1 cellular context compared by ENCODE assay signal in genomic region chr7:50558380-50559051, GRCh38.
A peak's percentile ranks its signal among the peaks of the same experiment; 100 is the strongest.
TF ChIP-seq lines count a peak whose summit lies in the region.

No MANE protein-coding gene starts in this region.

TF ChIP-seq in K562, 482 proteins besides CTCF, POLR2A, EP300 and RAD21 (continued from another document and continues in another):
- no peak for TF ChIP-seq RERE (CRISPR knock-in tag; IDR thresholded peaks at IDR 0.05; ENCODE audit: borderline replicate concordance)
- no peak for TF ChIP-seq IRF1 (CRISPR knock-in tag; IDR thresholded peaks at IDR 0.05; ENCODE audit: borderline replicate concordance)
- no peak for TF ChIP-seq XRCC4 (IDR thresholded peaks at IDR 0.05; ENCODE audit: extremely low read depth, insufficient read depth, insufficient read length)
- TF ChIP-seq ATF7 (IDR thresholded peaks at IDR 0.05), result peak; percentile 53; the same call in 1 of the 2 replicates
- TF ChIP-seq RBM39 (optimal IDR thresholded peaks at IDR 0.05; ENCODE audit: low read depth, low read length), result no peak
- 0 out of 2 replicates have a peak, but pooled peaks have one; percentile 44 for TF ChIP-seq SMAD3 (CRISPR knock-in tag; conservative IDR thresholded peaks at IDR 0.05)
- no peak for TF ChIP-seq NUFIP1 (IDR thresholded peaks at IDR 0.05; ENCODE audit: partially characterized antibody)
- no peak for TF ChIP-seq LARP7 (IDR thresholded peaks at IDR 0.05)
- TF ChIP-seq, protein P1, sequence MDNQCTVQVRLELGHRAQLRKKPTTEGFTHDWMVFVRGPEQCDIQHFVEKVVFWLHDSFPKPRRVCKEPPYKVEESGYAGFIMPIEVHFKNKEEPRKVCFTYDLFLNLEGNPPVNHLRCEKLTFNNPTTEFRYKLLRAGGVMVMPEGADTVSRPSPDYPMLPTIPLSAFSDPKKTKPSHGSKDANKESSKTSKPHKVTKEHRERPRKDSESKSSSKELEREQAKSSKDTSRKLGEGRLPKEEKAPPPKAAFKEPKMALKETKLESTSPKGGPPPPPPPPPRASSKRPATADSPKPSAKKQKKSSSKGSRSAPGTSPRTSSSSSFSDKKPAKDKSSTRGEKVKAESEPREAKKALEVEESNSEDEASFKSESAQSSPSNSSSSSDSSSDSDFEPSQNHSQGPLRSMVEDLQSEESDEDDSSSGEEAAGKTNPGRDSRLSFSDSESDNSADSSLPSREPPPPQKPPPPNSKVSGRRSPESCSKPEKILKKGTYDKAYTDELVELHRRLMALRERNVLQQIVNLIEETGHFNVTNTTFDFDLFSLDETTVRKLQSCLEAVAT (IDR thresholded peaks at IDR 0.05), result peak in 1 of 2 experiments; percentile 86; a peak in 2 of 4 replicates
- TF ChIP-seq, protein P2, sequence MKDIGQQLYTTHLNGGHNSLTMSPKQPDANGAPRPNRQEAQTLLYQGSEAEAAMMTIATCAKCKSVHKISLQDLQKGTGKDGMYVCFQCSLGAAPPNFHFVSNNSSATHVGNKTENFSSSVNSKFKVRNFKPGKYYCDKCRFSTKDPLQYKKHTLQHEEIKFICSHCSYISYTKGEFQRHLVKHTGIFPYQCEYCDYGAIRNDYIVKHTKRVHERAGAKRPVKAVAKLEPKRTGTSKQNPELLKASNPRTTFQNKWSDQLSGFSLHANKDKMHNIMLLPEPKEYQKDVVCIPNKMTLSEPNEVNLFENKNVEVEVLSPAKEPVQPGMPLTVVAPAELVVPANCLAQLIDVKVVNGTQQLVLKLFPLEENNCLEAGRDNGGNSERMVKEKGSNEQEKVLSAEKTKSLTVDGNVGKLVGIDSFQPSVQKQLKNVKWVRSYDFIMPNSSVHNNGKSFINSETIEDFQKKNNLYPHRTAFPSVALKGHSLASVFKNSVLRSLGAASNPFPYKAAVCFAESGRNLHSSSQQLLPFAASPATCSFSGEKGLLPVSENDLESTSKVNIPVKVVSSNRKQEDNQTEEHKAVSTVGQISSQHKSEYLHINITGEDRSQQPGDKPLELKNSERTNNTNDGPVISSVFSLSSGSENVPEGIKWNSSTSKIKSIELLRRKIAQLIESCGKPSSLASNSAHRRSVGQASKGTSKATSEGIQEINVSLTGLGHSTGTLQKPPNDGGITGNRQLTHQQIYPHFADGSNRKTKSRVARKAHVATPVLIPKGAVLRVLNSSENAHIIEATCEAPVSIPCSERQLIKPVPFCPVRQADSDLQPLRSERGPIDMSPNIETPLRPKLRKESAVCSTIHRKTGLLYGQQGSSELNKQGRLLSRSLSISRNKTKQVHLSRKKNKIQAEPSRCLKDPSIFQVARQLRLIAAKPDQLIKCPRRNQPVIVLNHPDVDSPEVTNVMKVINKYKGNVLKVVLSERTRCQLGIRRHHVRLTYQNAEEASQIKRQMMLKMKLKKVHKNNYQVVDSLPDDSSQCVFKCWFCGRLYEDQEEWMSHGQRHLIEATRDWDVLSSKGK (CRISPR knock-in tag; IDR thresholded peaks at IDR 0.05), result no peak
- TF ChIP-seq KAT8 (IDR thresholded peaks at IDR 0.05; ENCODE audit: low read depth), result no peak
- TF ChIP-seq SAFB2 (IDR thresholded peaks at IDR 0.05; ENCODE audit: borderline replicate concordance, low read depth, low read length, severe bottlenecking), result no peak
- TF ChIP-seq ZNF143 (CRISPR knock-in tag; IDR thresholded peaks at IDR 0.05), result no peak
- TF ChIP-seq GTF2F1 (IDR thresholded peaks at IDR 0.05; ENCODE audit: low read depth, low read length), result no peak
- TF ChIP-seq ZNF311 (CRISPR knock-in tag; IDR thresholded peaks at IDR 0.05), result peak; percentile 54; the same call in 1 of the 2 replicates
- TF ChIP-seq NR2C1 (IDR thresholded peaks at IDR 0.05), result no peak
- TF ChIP-seq NR2C1 (tag; IDR thresholded peaks at IDR 0.05), result 0 out of 2 replicates have a peak, but pooled peaks have one; percentile 29
- no peak for TF ChIP-seq ETS2 (tag; IDR thresholded peaks at IDR 0.05; ENCODE audit: borderline replicate concordance, poor library complexity, severe bottlenecking)
- TF ChIP-seq ZNF551 (CRISPR knock-in tag; IDR thresholded peaks at IDR 0.05), result no peak
- TF ChIP-seq, protein P3, sequence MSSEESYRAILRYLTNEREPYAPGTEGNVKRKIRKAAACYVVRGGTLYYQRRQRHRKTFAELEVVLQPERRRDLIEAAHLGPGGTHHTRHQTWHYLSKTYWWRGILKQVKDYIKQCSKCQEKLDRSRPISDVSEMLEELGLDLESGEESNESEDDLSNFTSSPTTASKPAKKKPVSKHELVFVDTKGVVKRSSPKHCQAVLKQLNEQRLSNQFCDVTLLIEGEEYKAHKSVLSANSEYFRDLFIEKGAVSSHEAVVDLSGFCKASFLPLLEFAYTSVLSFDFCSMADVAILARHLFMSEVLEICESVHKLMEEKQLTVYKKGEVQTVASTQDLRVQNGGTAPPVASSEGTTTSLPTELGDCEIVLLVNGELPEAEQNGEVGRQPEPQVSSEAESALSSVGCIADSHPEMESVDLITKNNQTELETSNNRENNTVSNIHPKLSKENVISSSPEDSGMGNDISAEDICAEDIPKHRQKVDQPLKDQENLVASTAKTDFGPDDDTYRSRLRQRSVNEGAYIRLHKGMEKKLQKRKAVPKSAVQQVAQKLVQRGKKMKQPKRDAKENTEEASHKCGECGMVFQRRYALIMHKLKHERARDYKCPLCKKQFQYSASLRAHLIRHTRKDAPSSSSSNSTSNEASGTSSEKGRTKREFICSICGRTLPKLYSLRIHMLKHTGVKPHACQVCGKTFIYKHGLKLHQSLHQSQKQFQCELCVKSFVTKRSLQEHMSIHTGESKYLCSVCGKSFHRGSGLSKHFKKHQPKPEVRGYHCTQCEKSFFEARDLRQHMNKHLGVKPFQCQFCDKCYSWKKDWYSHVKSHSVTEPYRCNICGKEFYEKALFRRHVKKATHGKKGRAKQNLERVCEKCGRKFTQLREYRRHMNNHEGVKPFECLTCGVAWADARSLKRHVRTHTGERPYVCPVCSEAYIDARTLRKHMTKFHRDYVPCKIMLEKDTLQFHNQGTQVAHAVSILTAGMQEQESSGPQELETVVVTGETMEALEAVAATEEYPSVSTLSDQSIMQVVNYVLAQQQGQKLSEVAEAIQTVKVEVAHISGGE (CRISPR knock-in tag; IDR thresholded peaks at IDR 0.05), result peak in 1 of 3 experiments; percentile 70; a peak in 2 of 6 replicates
- no peak for TF ChIP-seq ZNF324 (CRISPR knock-in tag; IDR thresholded peaks at IDR 0.05)
- no peak for TF ChIP-seq ZNF134 (CRISPR knock-in tag; conservative IDR thresholded peaks at IDR 0.05)
- no peak for TF ChIP-seq NFXL1 (CRISPR knock-in tag; IDR thresholded peaks at IDR 0.05)
- TF ChIP-seq ZBTB7A (IDR thresholded peaks at IDR 0.05; ENCODE audit: borderline replicate concordance, control insufficient read depth, low read depth, low read length), result no peak
- no peak for TF ChIP-seq ZNF253 (CRISPR knock-in tag; conservative IDR thresholded peaks at IDR 0.05)
- TF ChIP-seq, protein P4, sequence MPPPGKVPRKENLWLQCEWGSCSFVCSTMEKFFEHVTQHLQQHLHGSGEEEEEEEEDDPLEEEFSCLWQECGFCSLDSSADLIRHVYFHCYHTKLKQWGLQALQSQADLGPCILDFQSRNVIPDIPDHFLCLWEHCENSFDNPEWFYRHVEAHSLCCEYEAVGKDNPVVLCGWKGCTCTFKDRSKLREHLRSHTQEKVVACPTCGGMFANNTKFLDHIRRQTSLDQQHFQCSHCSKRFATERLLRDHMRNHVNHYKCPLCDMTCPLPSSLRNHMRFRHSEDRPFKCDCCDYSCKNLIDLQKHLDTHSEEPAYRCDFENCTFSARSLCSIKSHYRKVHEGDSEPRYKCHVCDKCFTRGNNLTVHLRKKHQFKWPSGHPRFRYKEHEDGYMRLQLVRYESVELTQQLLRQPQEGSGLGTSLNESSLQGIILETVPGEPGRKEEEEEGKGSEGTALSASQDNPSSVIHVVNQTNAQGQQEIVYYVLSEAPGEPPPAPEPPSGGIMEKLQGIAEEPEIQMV (tag; conservative IDR thresholded peaks at IDR 0.05; ENCODE audit: low read depth), result no peak
- TF ChIP-seq SPI1 (IDR thresholded peaks at IDR 0.05; ENCODE audit: borderline replicate concordance, low read depth, low read length), result no peak
- TF ChIP-seq MAFK (IDR thresholded peaks at IDR 0.05; ENCODE audit: low read length), result no peak; the same call in 1 of the 2 replicates
- no peak for TF ChIP-seq GATAD2B (IDR thresholded peaks at IDR 0.05; ENCODE audit: borderline replicate concordance)
- TF ChIP-seq SOX6 (IDR thresholded peaks at IDR 0.05), result peak; percentile 98
- no peak for TF ChIP-seq ZFPM2 (CRISPR knock-in tag; IDR thresholded peaks at IDR 0.05)
- peak; percentile 49; the same call in 1 of the 2 replicates for TF ChIP-seq MTA1 (IDR thresholded peaks at IDR 0.05; ENCODE audit: borderline replicate concordance)
- no peak for TF ChIP-seq ZNF384 (IDR thresholded peaks at IDR 0.05; ENCODE audit: low read depth, low read length)
- peak; percentile 67 for TF ChIP-seq ZFX (CRISPR knock-in tag; IDR thresholded peaks at IDR 0.05)
- TF ChIP-seq KDM5B (IDR thresholded peaks at IDR 0.05; ENCODE audit: insufficient replicate concordance, low read depth, low read length), result no peak
- TF ChIP-seq ZNF668 (CRISPR knock-in tag; IDR thresholded peaks at IDR 0.05), result no peak
- TF ChIP-seq MEF2D (tag; conservative IDR thresholded peaks at IDR 0.05; ENCODE audit: low read depth), result peak; percentile 58; the same call in 1 of the 2 replicates
- peak; percentile 91 for TF ChIP-seq GATA2 (CRISPR knock-in tag; IDR thresholded peaks at IDR 0.05)
- TF ChIP-seq CREBBP (IDR thresholded peaks at IDR 0.05; ENCODE audit: low read depth, low read length), result no peak
- TF ChIP-seq, protein P5, sequence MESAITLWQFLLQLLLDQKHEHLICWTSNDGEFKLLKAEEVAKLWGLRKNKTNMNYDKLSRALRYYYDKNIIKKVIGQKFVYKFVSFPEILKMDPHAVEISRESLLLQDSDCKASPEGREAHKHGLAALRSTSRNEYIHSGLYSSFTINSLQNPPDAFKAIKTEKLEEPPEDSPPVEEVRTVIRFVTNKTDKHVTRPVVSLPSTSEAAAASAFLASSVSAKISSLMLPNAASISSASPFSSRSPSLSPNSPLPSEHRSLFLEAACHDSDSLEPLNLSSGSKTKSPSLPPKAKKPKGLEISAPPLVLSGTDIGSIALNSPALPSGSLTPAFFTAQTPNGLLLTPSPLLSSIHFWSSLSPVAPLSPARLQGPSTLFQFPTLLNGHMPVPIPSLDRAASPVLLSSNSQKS (CRISPR knock-in tag; IDR thresholded peaks at IDR 0.05), result no peak
- TF ChIP-seq CHD1 (IDR thresholded peaks at IDR 0.05; ENCODE audit: low read length), result no peak
- TF ChIP-seq CHD2 (IDR thresholded peaks at IDR 0.05; ENCODE audit: low read depth, low read length), result no peak
- TF ChIP-seq HDAC3 (IDR thresholded peaks at IDR 0.05; ENCODE audit: borderline replicate concordance, partially characterized antibody), result peak; percentile 79
- TF ChIP-seq LCOR (CRISPR knock-in tag; IDR thresholded peaks at IDR 0.05), result no peak
- no peak for TF ChIP-seq ZFP1 (CRISPR knock-in tag; IDR thresholded peaks at IDR 0.05)
- no peak for TF ChIP-seq ID3 (CRISPR knock-in tag; IDR thresholded peaks at IDR 0.05)
- TF ChIP-seq ID3 (tag; IDR thresholded peaks at IDR 0.05), result peak; percentile 78
- peak in 1 of 2 experiments; percentile 50; a peak in 2 of 4 replicates for TF ChIP-seq MNT (conservative IDR thresholded peaks at IDR 0.05)
